Comparison of ENCODE assay signal across 8 cellular contexts in genomic region chr7:2567663-2568238, GRCh38. TPM values are rescaled to one million over a fixed set of nuclear protein-coding genes. Genes with fewer than 3 reads are reported as not detected.
DNase-seq lines count a peak whose midpoint lies in the region; ATAC-seq and TF ChIP-seq lines count a peak whose summit lies in the region.

No MANE protein-coding gene starts in this region.

- H3K9me3 Mint-ChIP-seq in progenitor cell of endocrine pancreas (ENCODE audit: low read depth), result no peaks in the 10 kb centered on the region
- H3K9me3 Mint-ChIP-seq in activated naive CD8-positive, alpha-beta T cell treated with anti-CD3 and anti-CD28 coated beads, Interleukin-2, amount 50 U/mL, for 24 hours, result no peaks in the 10 kb centered on the region

- CTCF ChIA-PET in Panc1 (lab: Charles Lee), result no interaction called here

- peaks cover 18% of the 10 kb centered on the region for H3K4me1 Mint-ChIP-seq in progenitor cell of endocrine pancreas (ENCODE audit: low read depth)
- peaks cover 10% of the 10 kb centered on the region for H3K4me1 Mint-ChIP-seq in activated naive CD8-positive, alpha-beta T cell treated with anti-CD3 and anti-CD28 coated beads, Interleukin-2, amount 50 U/mL, for 24 hours

- no peaks in the 10 kb centered on the region for H3K36me3 ChIP-seq in GM06990 (ENCODE audit: control insufficient read depth, insufficient read depth, low read length)
- H3K36me3 ChIP-seq in Panc1 (ENCODE audit: control insufficient read depth, insufficient read depth, low read length), result no peaks in the 10 kb centered on the region; the same call in 1 of the 2 replicates
- H3K36me3 ChIP-seq in HAP-1 (replicated peaks), result no peaks in the 10 kb centered on the region

- H3K4me3 ChIP-seq in GM06990 (replicated peaks; ENCODE audit: low read depth, low read length) (no peak overlapping the region), Panc1 (ENCODE audit: low read depth in 2 of 2, low read length in 2 of 2) (no peak overlapping the region), fibroblast of villous mesenchyme (ENCODE audit: low read depth, low read length) (no peak overlapping the region), HAP-1 (no peak overlapping the region)

- BruUV-seq in Panc1 (replicated peaks; lab: Mats Ljungman, UMichigan), result no TSS peak

- peak; percentile 78; the same call in 1 of the 2 replicates for ATAC-seq in Panc1
- ATAC-seq in HG02571 (IDR thresholded peaks at IDR 0.05; ENCODE audit: unreplicated experiment), result no peak
- no peak for ATAC-seq in activated naive CD8-positive, alpha-beta T cell treated with anti-CD3 and anti-CD28 coated beads, Interleukin-2, amount 50 U/mL, for 24 hours

- POLR2A ChIA-PET in Panc1 (lab: Charles Lee), result no interaction called here

- TF ChIP-seq CTCF in GM06990 (IDR thresholded peaks at IDR 0.05; ENCODE audit: insufficient read depth, low read length, poor library complexity, severe bottlenecking) (peak; percentile 58), Panc1 (IDR thresholded peaks at IDR 0.05) (no peak; the same call in 1 of the 2 replicates), fibroblast of villous mesenchyme (IDR thresholded peaks at IDR 0.05; ENCODE audit: insufficient read depth, low read depth, low read length) (peak; percentile 66), progenitor cell of endocrine pancreas (IDR thresholded peaks at IDR 0.05; ENCODE audit: unreplicated experiment) (peak; percentile 36)

- no peak overlapping the region for H3K27ac ChIP-seq in Panc1 (ENCODE audit: low read length)

- H3K4me3 Mint-ChIP-seq in progenitor cell of endocrine pancreas (ENCODE audit: low read depth), result no peak overlapping the region
- H3K4me3 Mint-ChIP-seq in activated naive CD8-positive, alpha-beta T cell treated with anti-CD3 and anti-CD28 coated beads, Interleukin-2, amount 50 U/mL, for 24 hours, result no peak overlapping the region

- in situ Hi-C loops in Panc1 (cut with HindIII; ENCODE audit: low pct_unique_long_range_greater_than_20kb, low sequenced_read_pairs), result no loop called here
- in situ Hi-C loops in HAP-1 (cut with MboI; ENCODE audit: low sequenced_read_pairs), result no loop called here

- H3K4me1 ChIP-seq in Panc1 (ENCODE audit: control insufficient read depth, insufficient read depth, low read length), result peaks cover 6% of the 10 kb centered on the region; the same call in 1 of the 2 replicates
- no peaks in the 10 kb centered on the region for H3K4me1 ChIP-seq in HAP-1

- H3K27me3 Mint-ChIP-seq in progenitor cell of endocrine pancreas, result no peaks in the 10 kb centered on the region
- no peaks in the 10 kb centered on the region for H3K27me3 Mint-ChIP-seq in activated naive CD8-positive, alpha-beta T cell treated with anti-CD3 and anti-CD28 coated beads, Interleukin-2, amount 50 U/mL, for 24 hours

- DNase-seq in GM06990 (ENCODE audit: extremely low read depth, insufficient read length) (no peak), Panc1 (ENCODE audit: low read depth, low spot score) (no peak), fibroblast of villous mesenchyme (ENCODE audit: low read depth) (peak; percentile 40), progenitor cell of endocrine pancreas (ENCODE audit: low spot score, unreplicated experiment) (no peak), DMS114 treated with DMSO at 0.1 percent for 48 hours (lab: John Stamatoyannopoulos, UW; ENCODE audit: unreplicated experiment) (no peak), HAP-1 (ENCODE audit: low spot score in 2 of 2) (no peak)
- DNase-seq in activated naive CD8-positive, alpha-beta T cell treated with anti-CD3 and anti-CD28 coated beads, Interleukin-2, amount 50 U/mL, for 24 hours, result no peak

- H3K36me3 Mint-ChIP-seq in progenitor cell of endocrine pancreas (ENCODE audit: insufficient read depth), result peaks cover 4% of the 10 kb centered on the region
- no peaks in the 10 kb centered on the region for H3K36me3 Mint-ChIP-seq in activated naive CD8-positive, alpha-beta T cell treated with anti-CD3 and anti-CD28 coated beads, Interleukin-2, amount 50 U/mL, for 24 hours (ENCODE audit: low read depth)

- intact Hi-C loops in Panc1 (cut with micrococcal nuclease; ENCODE audit: unreplicated experiment), result no loop called here

- no peak overlapping the region for H3K27ac Mint-ChIP-seq in progenitor cell of endocrine pancreas
- H3K27ac Mint-ChIP-seq in activated naive CD8-positive, alpha-beta T cell treated with anti-CD3 and anti-CD28 coated beads, Interleukin-2, amount 50 U/mL, for 24 hours, result no peak overlapping the region

- H3K9me3 ChIP-seq in Panc1 (ENCODE audit: control insufficient read depth, insufficient read depth, low read depth, low read length), result no peaks in the 10 kb centered on the region
- H3K9me3 ChIP-seq in HAP-1, result no peaks in the 10 kb centered on the region

- H3K27me3 ChIP-seq in GM06990 (replicated peaks; ENCODE audit: control insufficient read depth, insufficient read depth, low read length) (no peaks in the 10 kb centered on the region), Panc1 (ENCODE audit: control insufficient read depth, insufficient read depth, low read length) (no peaks in the 10 kb centered on the region), HAP-1 (ENCODE audit: low read depth) (no peaks in the 10 kb centered on the region)

RNA-seq across cellular contexts. Expression of gene IQCE, which starts 9.0 kb away (rescaled TPM):
- total RNA-seq in Panc1 (2021; ENCODE audit: unreplicated experiment) (44.8 TPM), fibroblast of villous mesenchyme (13.2 and 13.4 TPM in 2 replicates), progenitor cell of endocrine pancreas (32.5 and 33.5 TPM in 2 replicates)
- polyA plus RNA-seq in Panc1 (2012; ENCODE audit: insufficient read length), result 49.3 TPM

RNA-seq across cellular contexts. Expression of gene BRAT1, which starts 12.4 kb away (rescaled TPM):
- total RNA-seq in Panc1 (2021; ENCODE audit: unreplicated experiment) (76.9 TPM), fibroblast of villous mesenchyme (23.3 and 27.7 TPM in 2 replicates), progenitor cell of endocrine pancreas (43.1 and 43.7 TPM in 2 replicates)
- 84.4 TPM for polyA plus RNA-seq in Panc1 (2012; ENCODE audit: insufficient read length)

RNA-seq across cellular contexts. Expression of gene LFNG, which starts 48.2 kb away (rescaled TPM):
- total RNA-seq in Panc1 (2021; ENCODE audit: unreplicated experiment) (38.1 TPM), fibroblast of villous mesenchyme (7.4 and 10.8 TPM in 2 replicates), progenitor cell of endocrine pancreas (9.7 and 10.6 TPM in 2 replicates)
- 61.6 TPM for polyA plus RNA-seq in Panc1 (2012; ENCODE audit: insufficient read length)
